ENCODE assay signal across 22 cellular contexts in genomic region chr13:51745236-51745635, GRCh38.
"Had no signal": no experiment of that assay in that cellular context is flagged by ENCODE, and none has a peak within 500 bp of the region (broad histone marks: within the 10 kb centered on the region; RNA-seq: fewer than 3 reads in every experiment).

No MANE protein-coding gene starts in this region.

- H3K27ac ChIP-seq: coronary artery, esophagus squamous epithelium, gastrocnemius medialis, heart left ventricle, hepatocyte, left lung, lower lobe of right lung had no signal

- H3K4me1 ChIP-seq: gastrocnemius medialis, heart left ventricle, left lung, lower lobe of right lung had no signal

- H3K9me3 ChIP-seq: gastrocnemius medialis had no signal

- H3K27me3 ChIP-seq: dorsolateral prefrontal cortex, esophagus squamous epithelium, gastrocnemius medialis, heart left ventricle, hepatocyte, left lung had no signal

- FAIRE-seq: colon, endothelial cell of umbilical vein, islet of Langerhans had no signal

- H3K36me3 ChIP-seq: gastrocnemius medialis had no signal

- DNase-seq: dermis blood vessel endothelial cell; dorsolateral prefrontal cortex; effector CD4-positive, alpha-beta T cell; effector memory CD4-positive, alpha-beta T cell; esophagus squamous epithelium; foreskin fibroblast; foreskin melanocyte; gastrocnemius medialis; heart left ventricle; hypothalamus; left cardiac atrium; left lung; left ventricle myocardium superior; lower lobe of right lung; mesendoderm; midbrain; naive thymus-derived CD4-positive, alpha-beta T cell had no signal

- H3K4me3 ChIP-seq: coronary artery, dorsolateral prefrontal cortex, esophagus squamous epithelium, gastrocnemius medialis, heart left ventricle, hepatocyte, left lung, lower lobe of right lung had no signal
